ENCODE assay signal across 8 cellular contexts in genomic region chr2:206212673-206213513, GRCh38. TPM values are rescaled to one million over a fixed set of nuclear protein-coding genes. Genes with fewer than 3 reads are reported as not detected.
DNase-seq lines count a peak whose midpoint lies in the region; ATAC-seq and TF ChIP-seq lines count a peak whose summit lies in the region.

No MANE protein-coding gene starts in this region.

- WGBS in IMR-90 (ENCODE audit: extremely low coverage in 2 of 2, insufficient read length in 1 of 2), 2 experiments, result 0% methylated on average over 1 of the region's 10 CpGs; no CpG with 5 or more reads in 1 of the 2 experiments
- 54% methylated on average over 10 of the region's 10 CpGs for WGBS in mammary epithelial cell (ENCODE audit: low coverage, missing lambda C conversion rate)
- WGBS in mesodermal cell (ENCODE audit: insufficient coverage in 2 of 2), 2 experiments, result 46 to 65% methylated on average over 5 to 7 of the region's 10 CpGs

- no peak for TF ChIP-seq POLR2A in IMR-90 (IDR thresholded peaks at IDR 0.05; ENCODE audit: low read depth, low read length)

- no peak overlapping the region for H3K4ac ChIP-seq in IMR-90 (ENCODE audit: low read depth, low read length)

- no peak overlapping the region for H4K5ac ChIP-seq in IMR-90 (ENCODE audit: low read depth, low read length)

- no peaks in the 10 kb centered on the region for H3K9me1 ChIP-seq in IMR-90 (ENCODE audit: insufficient read depth, low read length)

- no peaks in the 10 kb centered on the region for H3K9me3 Mint-ChIP-seq in activated naive CD4-positive, alpha-beta T cell treated with anti-CD3 and anti-CD28 coated beads for 36 hours

- no peak overlapping the region for H2BK20ac ChIP-seq in IMR-90 (ENCODE audit: low read depth, low read length)

- peak; percentile 22 for DNase-seq in AG08396 (ENCODE audit: low spot score)
- DNase-seq in IMR-90, result peak; percentile 17
- peak; percentile 43 for DNase-seq in mammary epithelial cell
- no peak for DNase-seq in activated naive CD4-positive, alpha-beta T cell treated with anti-CD3 and anti-CD28 coated beads for 36 hours
- no peak for DNase-seq in stimulated activated naive CD8-positive, alpha-beta T cell treated with anti-CD3 and anti-CD28 coated beads, Interleukin-15, Interleukin-2, amounts not matched to agents 100 U/mL and 50 U/mL, for 24 hours
- DNase-seq in RKO (ENCODE audit: low spot score), result no peak

- no peaks in the 10 kb centered on the region for H3K36me3 Mint-ChIP-seq in activated naive CD4-positive, alpha-beta T cell treated with anti-CD3 and anti-CD28 coated beads for 36 hours (ENCODE audit: low read depth)

- H3K4me2 ChIP-seq in IMR-90 (ENCODE audit: low read depth, low read length) (peak overlapping the region; percentile 81), mammary epithelial cell (ENCODE audit: insufficient read depth, low read depth, low read length) (peak overlapping the region; percentile 68)

- BruUV-seq in IMR-90 (replicated peaks; lab: Mats Ljungman, UMichigan) (no TSS peak), mammary epithelial cell (replicated peaks; lab: Mats Ljungman, UMichigan) (TSS peak; percentile 79)

- no peak overlapping the region for H2AFZ ChIP-seq in IMR-90 (replicated peaks; ENCODE audit: low read length, poor library complexity)
- peak overlapping the region; percentile 81 for H2AFZ ChIP-seq in mammary epithelial cell (ENCODE audit: low read depth, low read length)

- H3K4me1 ChIP-seq in IMR-90 (ENCODE audit: control insufficient read depth, insufficient read depth, low read length) (no peaks in the 10 kb centered on the region), mammary epithelial cell (ENCODE audit: insufficient read depth, low read length) (peaks cover 30% of the 10 kb centered on the region), mesodermal cell (ENCODE audit: control insufficient read depth, insufficient read depth, low read length, poor library complexity, severe bottlenecking) (peaks cover 32% of the 10 kb centered on the region)

- no peaks in the 10 kb centered on the region for H3K4me1 Mint-ChIP-seq in activated naive CD4-positive, alpha-beta T cell treated with anti-CD3 and anti-CD28 coated beads for 36 hours (ENCODE audit: low read depth)

- no peak overlapping the region for H2BK15ac ChIP-seq in IMR-90 (ENCODE audit: low read depth, low read length)

- no peak overlapping the region for H2BK5ac ChIP-seq in IMR-90 (ENCODE audit: low read depth, low read length, poor library complexity, severe bottlenecking)

- H3K79me1 ChIP-seq in IMR-90 (ENCODE audit: low read depth in 1 of 2, low read length in 2 of 2), result no peaks in the 10 kb centered on the region

- CTCF ChIA-PET in IMR-90 (lab: Yijun Ruan, JAX) (no interaction called here), mammary epithelial cell (lab: Charles Lee; ENCODE audit: low non-redundant PET) (interaction anchor here (0.6 kb wide), 1 partner anchor 8 kb away, joined by 4 read pairs; no protein-coding TSS in a partner anchor)
- CTCF ChIA-PET in activated naive CD4-positive, alpha-beta T cell treated with anti-CD3 and anti-CD28 coated beads for 36 hours (lab: Charles Lee), result interaction anchor here (0.8 kb wide), 1 partner anchor 9 kb away, joined by 3 read pairs; no protein-coding TSS in a partner anchor

- TF ChIP-seq CTCF in IMR-90 (conservative IDR thresholded peaks at IDR 0.05; ENCODE audit: low read depth, low read length), result no peak
- TF ChIP-seq CTCF in mammary epithelial cell (conservative IDR thresholded peaks at IDR 0.05 in 1 of 2, IDR thresholded peaks at IDR 0.05 in 1 of 2; ENCODE audit: extremely low read depth in 1 of 2, insufficient read depth in 1 of 2, low read depth in 1 of 2, low read length in 2 of 2), result no peak

- POLR2A ChIA-PET in IMR-90 (lab: Charles Lee; ENCODE audit: unreplicated experiment), result no interaction called here

- H3K9me3 ChIP-seq in IMR-90 (ENCODE audit: control insufficient read depth, insufficient read depth, low read length), result no peaks in the 10 kb centered on the region
- no peaks in the 10 kb centered on the region for H3K9me3 ChIP-seq in mammary epithelial cell (replicated peaks; ENCODE audit: insufficient read depth, low read length)
- H3K9me3 ChIP-seq in mesodermal cell (ENCODE audit: control insufficient read depth, low read length), result no peaks in the 10 kb centered on the region

- H3K18ac ChIP-seq in IMR-90 (ENCODE audit: low read depth, low read length), result no peak overlapping the region

- peak overlapping the region; percentile 25; the same call in 1 of the 2 replicates for H3K56ac ChIP-seq in IMR-90 (ENCODE audit: extremely low read depth, insufficient read depth, low read length)

- H2AK5ac ChIP-seq in IMR-90 (ENCODE audit: low read depth, low read length), result no peak overlapping the region

- no peaks in the 10 kb centered on the region for H3K79me2 ChIP-seq in mammary epithelial cell (ENCODE audit: insufficient read depth, low read length)

- peak overlapping the region; percentile 28; the same call in 1 of the 2 replicates for H3K4me3 ChIP-seq in IMR-90 (ENCODE audit: insufficient read depth, low read depth, low read length)
- peak overlapping the region; percentile 21 to 32 (median 24) for H3K4me3 ChIP-seq in mammary epithelial cell (replicated peaks in 1 of 3; ENCODE audit: insufficient read depth in 1 of 3, low read depth in 2 of 3, low read length in 3 of 3)
- H3K4me3 ChIP-seq in mesodermal cell (ENCODE audit: extremely low read depth, insufficient read depth, low read length, poor library complexity, severe bottlenecking), result peak overlapping the region; percentile 11

- H4K91ac ChIP-seq in IMR-90 (ENCODE audit: insufficient read depth, low read depth, low read length), result no peak overlapping the region

- H3K27me3 ChIP-seq in IMR-90 (ENCODE audit: control insufficient read depth, insufficient read depth, low read length) (peaks cover 6% of the 10 kb centered on the region), mammary epithelial cell (ENCODE audit: insufficient read depth, low read length) (no peaks in the 10 kb centered on the region)

- no peak overlapping the region for H3K23ac ChIP-seq in IMR-90 (ENCODE audit: low read depth, low read length)

- TF ChIP-seq RAD21 in IMR-90 (IDR thresholded peaks at IDR 0.05; ENCODE audit: low read length), result no peak

- no peak overlapping the region for H3K14ac ChIP-seq in IMR-90 (replicated peaks; ENCODE audit: low read depth, low read length)

- H4K20me1 ChIP-seq in IMR-90 (ENCODE audit: insufficient read depth, low read length) (no peaks in the 10 kb centered on the region), mammary epithelial cell (ENCODE audit: insufficient read depth, low read length) (no peaks in the 10 kb centered on the region)

- no peak overlapping the region for H3K4me3 Mint-ChIP-seq in activated naive CD4-positive, alpha-beta T cell treated with anti-CD3 and anti-CD28 coated beads for 36 hours

- H2AK9ac ChIP-seq in IMR-90 (replicated peaks; ENCODE audit: low read depth, low read length, poor library complexity), result no peak overlapping the region

- H2BK120ac ChIP-seq in IMR-90 (ENCODE audit: low read depth, low read length), result no peak overlapping the region

- H3K27ac ChIP-seq in IMR-90 (ENCODE audit: insufficient read depth, low read length) (no peak overlapping the region), mammary epithelial cell (ENCODE audit: insufficient read depth, low read depth, low read length) (peak overlapping the region; percentile 28), mesodermal cell (ENCODE audit: low read depth, low read length, severe bottlenecking) (peak overlapping the region; percentile 84)

- dilution Hi-C loops in IMR-90 (cut with HindIII; ENCODE audit: low sequenced_read_pairs, unreplicated experiment) (no loop called here), mammary epithelial cell (cut with HindIII; ENCODE audit: low sequenced_read_pairs) (no loop called here)

- H3K9ac ChIP-seq in IMR-90 (ENCODE audit: low read depth, low read length), result no peak overlapping the region; the same call in 1 of the 2 replicates
- peak overlapping the region; percentile 60 for H3K9ac ChIP-seq in mammary epithelial cell (ENCODE audit: insufficient read depth, low read length)

- intact Hi-C loops in IMR-90 (cut with micrococcal nuclease) (loop anchor here (2.0 kb wide), 1 partner anchor 48 kb away; no protein-coding TSS in a partner anchor), mammary epithelial cell (cut with micrococcal nuclease) (loop anchor here (2.0 to 5.0 kb wide), 2 partner anchors 18 to 51 kb away; no protein-coding TSS in a partner anchor)
- intact Hi-C loops in activated naive CD4-positive, alpha-beta T cell treated with anti-CD3 and anti-CD28 coated beads for 36 hours (cut with micrococcal nuclease), result no loop called here

- H3K27me3 Mint-ChIP-seq in activated naive CD4-positive, alpha-beta T cell treated with anti-CD3 and anti-CD28 coated beads for 36 hours (ENCODE audit: low read depth), result peaks cover 19% of the 10 kb centered on the region

- in situ Hi-C loops in IMR-90 (cut with MboI; ENCODE audit: low sequenced_read_pairs) (no loop called here), mammary epithelial cell (cut with MboI; ENCODE audit: low sequenced_read_pairs in 2 of 2) (no loop called here)

- no peak overlapping the region for H4K8ac ChIP-seq in IMR-90 (ENCODE audit: low read depth in 2 of 2, low read length in 2 of 2)

- ATAC-seq in IMR-90 (ENCODE audit: low read depth) (peak; percentile 75), HG03378 (IDR thresholded peaks at IDR 0.05; ENCODE audit: unreplicated experiment) (no peak)
- no peak for ATAC-seq in stimulated activated naive CD8-positive, alpha-beta T cell treated with anti-CD3 and anti-CD28 coated beads, Interleukin-15, Interleukin-2, amounts not matched to agents 100 U/mL and 50 U/mL, for 24 hours

- H3K36me3 ChIP-seq in IMR-90 (ENCODE audit: control insufficient read depth, insufficient read depth, low read length) (no peaks in the 10 kb centered on the region), mammary epithelial cell (ENCODE audit: insufficient read depth, low read length) (no peaks in the 10 kb centered on the region), mesodermal cell (ENCODE audit: control insufficient read depth, insufficient read depth, low read length) (no peaks in the 10 kb centered on the region)

- H3K27ac Mint-ChIP-seq in activated naive CD4-positive, alpha-beta T cell treated with anti-CD3 and anti-CD28 coated beads for 36 hours, result no peak overlapping the region

RNA-seq across cellular contexts. Expression of gene EEF1B2, which starts 53.2 kb away (rescaled TPM):
- total RNA-seq in IMR-90 (2012; rRNA removed) (574 and 672 TPM in 2 replicates), mammary epithelial cell (100 to 1,000 TPM; 390 to 583 TPM)
- polyA plus RNA-seq in IMR-90 (2012; rRNA removed) (751 and 815 TPM in 2 replicates), mammary epithelial cell (638 TPM)
- 650 and 801 TPM in 2 replicates for polyA plus RNA-seq in IMR-90 (2012; cell fraction: cytosol; rRNA removed)
- 184 and 306 TPM in 2 replicates for polyA plus RNA-seq in IMR-90 (2012; cell fraction: nucleus; rRNA removed; ENCODE audit: low replicate concordance)
- polyA minus RNA-seq in mammary epithelial cell, result 218 TPM
- polyA plus RNA-seq in mesodermal cell (2013, experiment 1 of 2), result 717 TPM
- polyA plus RNA-seq in mesodermal cell (2013, experiment 2 of 2), result 772 TPM
- total RNA-seq in activated naive CD4-positive, alpha-beta T cell treated with anti-CD3 and anti-CD28 coated beads for 36 hours, result 1,000 to 10,000 TPM; 1,328 to 1,373 TPM

RNA-seq across cellular contexts. Expression of gene NDUFS1, which starts 53.6 kb away (rescaled TPM):
- 118 and 187 TPM in 2 replicates for total RNA-seq in IMR-90 (2012; rRNA removed)
- polyA plus RNA-seq in IMR-90 (2012; rRNA removed), result 58.8 and 72.1 TPM in 2 replicates
- 15.5 and 28.2 TPM in 2 replicates for polyA plus RNA-seq in IMR-90 (2012; cell fraction: cytosol; rRNA removed)
- polyA plus RNA-seq in IMR-90 (2012; cell fraction: nucleus; rRNA removed; ENCODE audit: low replicate concordance), result 10.1 and 47.4 TPM in 2 replicates
- 10 to 100 TPM; 74.6 to 80.9 TPM for total RNA-seq in mammary epithelial cell
- 76.5 TPM for polyA plus RNA-seq in mammary epithelial cell
- 142 TPM for polyA minus RNA-seq in mammary epithelial cell
- polyA plus RNA-seq in mesodermal cell (2013, experiment 1 of 2), result 86.5 TPM
- 74.4 TPM for polyA plus RNA-seq in mesodermal cell (2013, experiment 2 of 2)
- 10 to 100 TPM; 81.1 to 83.3 TPM for total RNA-seq in activated naive CD4-positive, alpha-beta T cell treated with anti-CD3 and anti-CD28 coated beads for 36 hours

Comparison
In these comparisons a context has a peak if more than half of its experiments do, and no peak if none do; other contexts are left out.
1. DNase-seq: peak in AG08396 (single experiment), IMR-90 (single experiment) and mammary epithelial cell (single experiment); none in activated naive CD4-positive, alpha-beta T cell treated with anti-CD3 and anti-CD28 coated beads for 36 hours (single experiment), stimulated activated naive CD8-positive, alpha-beta T cell treated with anti-CD3 and anti-CD28 coated beads, Interleukin-15, Interleukin-2, amounts not matched to agents 100 U/mL and 50 U/mL, for 24 hours (single experiment) and RKO (single experiment).
2. Peak in every context shown above with its lines, with median percentiles within 50 percentile points of each other: H3K4me3 ChIP-seq.